Comparison of ENCODE assay signal across 1 cellular context in the genomic region with DNA sequence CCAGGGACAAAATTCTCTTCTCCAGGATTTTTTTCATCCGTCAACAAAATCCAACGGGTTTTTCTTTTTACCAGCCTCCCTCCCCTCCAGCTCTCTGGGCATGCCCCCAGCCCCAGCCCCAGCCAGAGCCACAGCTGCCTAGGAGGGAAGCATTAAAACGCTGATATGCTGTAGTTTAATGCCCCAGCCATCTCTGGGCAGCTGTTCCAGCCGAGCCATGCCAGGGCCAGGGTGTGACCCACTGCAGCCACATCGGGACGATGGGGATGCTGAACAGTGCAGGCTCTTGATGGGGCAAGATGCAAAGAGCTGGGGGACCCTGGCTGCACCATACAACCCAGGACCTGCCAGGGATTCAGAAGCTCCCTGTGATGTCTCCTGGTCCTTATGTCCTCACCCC.
TF ChIP-seq lines count a peak whose summit lies in the region.

No MANE protein-coding gene starts in this region.

TF ChIP-seq in IMR-90, 13 proteins besides CTCF, POLR2A, EP300 and RAD21:
- TF ChIP-seq, protein P1, sequence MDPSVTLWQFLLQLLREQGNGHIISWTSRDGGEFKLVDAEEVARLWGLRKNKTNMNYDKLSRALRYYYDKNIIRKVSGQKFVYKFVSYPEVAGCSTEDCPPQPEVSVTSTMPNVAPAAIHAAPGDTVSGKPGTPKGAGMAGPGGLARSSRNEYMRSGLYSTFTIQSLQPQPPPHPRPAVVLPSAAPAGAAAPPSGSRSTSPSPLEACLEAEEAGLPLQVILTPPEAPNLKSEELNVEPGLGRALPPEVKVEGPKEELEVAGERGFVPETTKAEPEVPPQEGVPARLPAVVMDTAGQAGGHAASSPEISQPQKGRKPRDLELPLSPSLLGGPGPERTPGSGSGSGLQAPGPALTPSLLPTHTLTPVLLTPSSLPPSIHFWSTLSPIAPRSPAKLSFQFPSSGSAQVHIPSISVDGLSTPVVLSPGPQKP (IDR thresholded peaks at IDR 0.05; ENCODE audit: borderline replicate concordance, low read depth, low read length), result no peak
- no peak for TF ChIP-seq NFE2L2 (IDR thresholded peaks at IDR 0.05; ENCODE audit: low read depth, low read length)
